In the genomic region with DNA sequence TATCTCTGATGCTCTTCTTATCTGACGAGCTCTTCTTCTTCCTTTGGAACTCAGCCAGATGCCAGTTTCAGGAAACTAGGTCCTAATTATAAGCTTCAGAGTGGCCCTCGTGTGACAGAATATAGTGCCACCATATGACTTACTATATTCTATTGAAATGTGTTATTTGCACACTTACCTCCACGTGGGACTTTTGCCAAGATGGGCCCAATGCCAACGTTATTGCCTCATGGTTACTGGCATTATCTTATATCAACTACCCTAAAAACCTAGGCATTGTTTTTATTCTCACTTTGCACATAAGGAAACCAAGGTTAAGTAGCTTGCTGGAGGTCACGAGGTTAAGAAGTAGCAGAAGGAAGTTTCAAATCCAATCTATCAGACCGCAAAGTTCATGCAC, we compare ENCODE assay signal across 27 cellular contexts.
DNase-seq lines count a peak whose midpoint lies in the region; ATAC-seq and TF ChIP-seq lines count a peak whose summit lies in the region.
"Had no signal": no experiment of that assay in that cellular context is flagged by ENCODE, and none has a peak within 500 bp of the region (broad histone marks: within the 10 kb centered on the region; RNA-seq: fewer than 3 reads in every experiment).

No MANE protein-coding gene starts in this region.

- no peaks in the 10 kb centered on the region for H3K9me3 Mint-ChIP-seq in activated naive CD4-positive, alpha-beta T cell treated with anti-CD3 and anti-CD28 coated beads, Interleukin-2, amount 10 ng/mL, durations not matched to agents 7 days and 5 days
- H3K9me3 Mint-ChIP-seq: activated B cell treated with CpG ODN at 0.5 μM for 24 hours; activated CD4-positive, alpha-beta T cell treated with anti-CD3 and anti-CD28 coated beads, Interleukin-2, amount 10 ng/mL, durations not matched to agents 7 days and 5 days; activated naive CD4-positive, alpha-beta T cell treated with anti-CD3 and anti-CD28 coated beads, Interleukin-2, amount 50 U/mL, for 72 hours; CD8-positive, alpha-beta memory T cell; IgD-negative memory B cell; neural crest cell; stimulated activated effector memory CD8-positive, alpha-beta T cell treated with anti-CD3 and anti-CD28 coated beads, Interleukin-12 subunit alpha, Interleukin-12 subunit beta, amount 100 ng/mL, for 72 hours; T-cell had no signal

- H3K36me3 ChIP-seq in stomach = no peaks in the 10 kb centered on the region
- H3K36me3 ChIP-seq: breast epithelium, gastroesophageal sphincter, pancreas, SJCRH30, transverse colon had no signal

- no peak for TF ChIP-seq EP300 in stomach (IDR thresholded peaks at IDR 0.05)

- no peak overlapping the region for H3K4me3 Mint-ChIP-seq in activated naive CD4-positive, alpha-beta T cell treated with anti-CD3 and anti-CD28 coated beads, Interleukin-2, amount 10 ng/mL, durations not matched to agents 7 days and 5 days
- H3K4me3 Mint-ChIP-seq: activated B cell treated with CpG ODN at 0.5 μM for 24 hours; activated CD4-positive, alpha-beta T cell treated with anti-CD3 and anti-CD28 coated beads, Interleukin-2, amount 10 ng/mL, durations not matched to agents 7 days and 5 days; CD8-positive, alpha-beta memory T cell; IgD-negative memory B cell; neural crest cell; stimulated activated effector memory CD8-positive, alpha-beta T cell treated with anti-CD3 and anti-CD28 coated beads, Interleukin-12 subunit alpha, Interleukin-12 subunit beta, amount 100 ng/mL, for 72 hours; T-cell had no signal

- no peak overlapping the region for H3K4me3 ChIP-seq in stomach
- H3K4me3 ChIP-seq: breast epithelium, gastroesophageal sphincter, pancreas, SJCRH30, transverse colon had no signal

- peaks cover 5 to 19% (median 14%) of the 10 kb centered on the region in 4 donors for H3K4me1 ChIP-seq in stomach
- H3K4me1 ChIP-seq: breast epithelium, gastroesophageal sphincter, pancreas, SJCRH30, transverse colon had no signal

- CTCF ChIA-PET in activated naive CD4-positive, alpha-beta T cell treated with anti-CD3 and anti-CD28 coated beads, Interleukin-2, amount 10 ng/mL, durations not matched to agents 7 days and 5 days (lab: Charles Lee) = no interaction called here

- no peak for TF ChIP-seq CTCF in stomach (IDR thresholded peaks at IDR 0.05)

- 16 to 38% (median 22%) methylated on average over 6 of the region's 6 CpGs for WGBS in stomach, 5 donors

- intact Hi-C loops in stomach (cut with DNase I; ENCODE audit: low total_unique reads) = no loop called here

- H3K9me3 ChIP-seq in stomach = no peaks in the 10 kb centered on the region
- H3K9me3 ChIP-seq: breast epithelium, gastroesophageal sphincter, pancreas, SJCRH30, transverse colon had no signal

- no peaks in the 10 kb centered on the region for H3K4me1 Mint-ChIP-seq in activated naive CD4-positive, alpha-beta T cell treated with anti-CD3 and anti-CD28 coated beads, Interleukin-2, amount 10 ng/mL, durations not matched to agents 7 days and 5 days
- H3K4me1 Mint-ChIP-seq: activated B cell treated with CpG ODN at 0.5 μM for 24 hours; activated CD4-positive, alpha-beta T cell treated with anti-CD3 and anti-CD28 coated beads, Interleukin-2, amount 10 ng/mL, durations not matched to agents 7 days and 5 days; CD8-positive, alpha-beta memory T cell; IgD-negative memory B cell; neural crest cell; stimulated activated effector memory CD8-positive, alpha-beta T cell treated with anti-CD3 and anti-CD28 coated beads, Interleukin-12 subunit alpha, Interleukin-12 subunit beta, amount 100 ng/mL, for 72 hours; T-cell had no signal

- in situ Hi-C loops in KBM-7 (cut with MboI; ENCODE audit: low pct_unique_long_range_greater_than_20kb, low sequenced_read_pairs) = no loop called here

- H3K27me3 Mint-ChIP-seq in activated naive CD4-positive, alpha-beta T cell treated with anti-CD3 and anti-CD28 coated beads, Interleukin-2, amount 10 ng/mL, durations not matched to agents 7 days and 5 days = peaks cover 33% of the 10 kb centered on the region
- H3K27me3 Mint-ChIP-seq: IgD-negative memory B cell had no signal

- ATAC-seq in HG03520 (IDR thresholded peaks at IDR 0.05; ENCODE audit: unreplicated experiment) = no peak
- ATAC-seq: activated naive CD4-positive, alpha-beta T cell treated with anti-CD3 and anti-CD28 coated beads, Interleukin-2, amount 50 U/mL, for 72 hours; gastroesophageal sphincter; left colon; pancreas; stimulated activated effector memory CD8-positive, alpha-beta T cell treated with anti-CD3 and anti-CD28 coated beads, Interleukin-12 subunit alpha, Interleukin-12 subunit beta, amount 100 ng/mL, for 72 hours; T-cell had no signal

- H3K27me3 ChIP-seq in stomach = peaks cover 0 to 2% (median 0%) of the 10 kb centered on the region in 3 donors
- H3K27me3 ChIP-seq: breast epithelium, pancreas, transverse colon had no signal

- no peak overlapping the region for H3K27ac ChIP-seq in stomach
- H3K27ac ChIP-seq: breast epithelium, gastroesophageal sphincter, pancreas, SJCRH30, transverse colon had no signal

- no peak for TF ChIP-seq POLR2A in stomach (IDR thresholded peaks at IDR 0.05)

- no peak overlapping the region for H3K27ac Mint-ChIP-seq in activated naive CD4-positive, alpha-beta T cell treated with anti-CD3 and anti-CD28 coated beads, Interleukin-2, amount 10 ng/mL, durations not matched to agents 7 days and 5 days
- H3K27ac Mint-ChIP-seq: activated B cell treated with CpG ODN at 0.5 μM for 24 hours; activated CD4-positive, alpha-beta T cell treated with anti-CD3 and anti-CD28 coated beads, Interleukin-2, amount 10 ng/mL, durations not matched to agents 7 days and 5 days; activated naive CD4-positive, alpha-beta T cell treated with anti-CD3 and anti-CD28 coated beads, Interleukin-2, amount 50 U/mL, for 72 hours; IgD-negative memory B cell; stimulated activated effector memory CD8-positive, alpha-beta T cell treated with anti-CD3 and anti-CD28 coated beads, Interleukin-12 subunit alpha, Interleukin-12 subunit beta, amount 100 ng/mL, for 72 hours; T-cell had no signal

- peak; percentile 12 for DNase-seq in SKM-1 treated with dmso at 0.1 percent for 144 hours (lab: John Stamatoyannopoulos, UW; ENCODE audit: unreplicated experiment)
- DNase-seq in SKM-1 (lab: John Stamatoyannopoulos, UW; ENCODE audit: unreplicated experiment) = no peak
- peak; percentile 4 for DNase-seq in KBM-7
- peak; percentile 27 for DNase-seq in RPMI8226
- peak; percentile 84 for DNase-seq in stomach
- no peak for DNase-seq in activated naive CD4-positive, alpha-beta T cell treated with anti-CD3 and anti-CD28 coated beads, Interleukin-2, amount 10 ng/mL, durations not matched to agents 7 days and 5 days
- DNase-seq in NCI-H187 (lab: John Stamatoyannopoulos, UW) = no peak
- DNase-seq: ACHN; activated B cell treated with CpG ODN at 0.5 μM for 24 hours; activated CD4-positive, alpha-beta T cell treated with anti-CD3 and anti-CD28 coated beads, Interleukin-2, amount 10 ng/mL, durations not matched to agents 7 days and 5 days; CD8-positive, alpha-beta memory T cell; DMS53; hippocampal formation; mesendoderm; NCI-H526; SJCRH30; T-cell; transverse colon had no signal

- H3K36me3 Mint-ChIP-seq in activated naive CD4-positive, alpha-beta T cell treated with anti-CD3 and anti-CD28 coated beads, Interleukin-2, amount 10 ng/mL, durations not matched to agents 7 days and 5 days = no peaks in the 10 kb centered on the region
- H3K36me3 Mint-ChIP-seq: activated naive CD4-positive, alpha-beta T cell treated with anti-CD3 and anti-CD28 coated beads, Interleukin-2, amount 50 U/mL, for 72 hours; CD8-positive, alpha-beta memory T cell; IgD-negative memory B cell; stimulated activated effector memory CD8-positive, alpha-beta T cell treated with anti-CD3 and anti-CD28 coated beads, Interleukin-12 subunit alpha, Interleukin-12 subunit beta, amount 100 ng/mL, for 72 hours; T-cell had no signal

Comparison
In these comparisons a context has a peak if more than half of its experiments do, and no peak if none do; other contexts are left out.
1. DNase-seq: peak in SKM-1 treated with dmso at 0.1 percent for 144 hours (single experiment), KBM-7 (single experiment), RPMI8226 (single experiment) and stomach (single experiment); none in SKM-1 (single experiment), activated naive CD4-positive, alpha-beta T cell treated with anti-CD3 and anti-CD28 coated beads, Interleukin-2, amount 10 ng/mL, durations not matched to agents 7 days and 5 days (single experiment) and NCI-H187 (0 of 2).